ENCODE assay signal across 10 cellular contexts in genomic region chr1:205536759-205537361, GRCh38. TPM values are rescaled to one million over a fixed set of nuclear protein-coding genes. Genes with fewer than 3 reads are reported as not detected.
DNase-seq lines count a peak whose midpoint lies in the region; ATAC-seq and TF ChIP-seq lines count a peak whose summit lies in the region.
"Had no signal": no experiment of that assay in that cellular context is flagged by ENCODE, and none has a peak within 500 bp of the region (broad histone marks: within the 10 kb centered on the region; RNA-seq: fewer than 3 reads in every experiment).

No MANE protein-coding gene starts in this region.

- no peaks in the 10 kb centered on the region for H3K9me3 Mint-ChIP-seq in osteocyte (ENCODE audit: unreplicated experiment)
- H3K9me3 Mint-ChIP-seq: activated naive CD4-positive, alpha-beta T cell treated with anti-CD3 and anti-CD28 coated beads, Interleukin-2, amount 50 U/mL, for 72 hours had no signal

- peaks cover 0 to 4% of the 10 kb centered on the region in 2 donors for H3K36me3 ChIP-seq in left lung
- no peaks in the 10 kb centered on the region for H3K36me3 ChIP-seq in upper lobe of right lung

- intact Hi-C loops in left lung (cut with DNase I) (no loop called here), upper lobe of right lung (cut with DNase I) (no loop called here)

- no peak overlapping the region for H3K27ac Mint-ChIP-seq in osteocyte (ENCODE audit: unreplicated experiment)

- H3K4me1 Mint-ChIP-seq in osteocyte (ENCODE audit: unreplicated experiment) = peaks cover 2% of the 10 kb centered on the region

- peaks cover 0 to 30% of the 10 kb centered on the region in 2 donors for H3K4me1 ChIP-seq in left lung
- H3K4me1 ChIP-seq in upper lobe of right lung = peaks cover 7% of the 10 kb centered on the region

- H3K4me3 ChIP-seq in left lung (no peak overlapping the region), upper lobe of right lung (no peak overlapping the region)

- ATAC-seq in left lung (peak; percentile 48), upper lobe of right lung (peak; percentile 65)

- H3K9me3 ChIP-seq in left lung (no peaks in the 10 kb centered on the region), upper lobe of right lung (no peaks in the 10 kb centered on the region)

- peaks cover 21% of the 10 kb centered on the region for H3K27me3 Mint-ChIP-seq in osteocyte (ENCODE audit: unreplicated experiment)

- TF ChIP-seq CTCF in left lung (IDR thresholded peaks at IDR 0.05) = no peak
- no peak for TF ChIP-seq CTCF in upper lobe of right lung (IDR thresholded peaks at IDR 0.05)
- no peak for TF ChIP-seq CTCF in osteocyte (IDR thresholded peaks at IDR 0.05)

- no peaks in the 10 kb centered on the region for H3K36me3 Mint-ChIP-seq in osteocyte (ENCODE audit: unreplicated experiment)
- H3K36me3 Mint-ChIP-seq: activated naive CD4-positive, alpha-beta T cell treated with anti-CD3 and anti-CD28 coated beads, Interleukin-2, amount 50 U/mL, for 72 hours had no signal

- in situ Hi-C loops in KBM-7 (cut with MboI; ENCODE audit: low pct_unique_long_range_greater_than_20kb, low sequenced_read_pairs) = no loop called here

- H3K27ac ChIP-seq in left lung (no peak overlapping the region), upper lobe of right lung (no peak overlapping the region)

- no peak overlapping the region for H3K4me3 Mint-ChIP-seq in osteocyte (ENCODE audit: unreplicated experiment)

- peak; percentile 43 for DNase-seq in activated effector memory CD4-positive, alpha-beta T cell treated with anti-CD3 and anti-CD28 coated beads, Interleukin-2, amount 50 U/mL, for 16 hours
- DNase-seq in activated effector memory CD4-positive, alpha-beta T cell treated with Interleukin-2 at 50 U/mL for 16 hours = no peak
- peak in 39 of 58 donors; percentile 24 to 76 (median 53) for DNase-seq in anterior cingulate cortex (lab: John Stamatoyannopoulos, UW)
- peak; percentile 45 to 67 for DNase-seq in left lung
- peak; percentile 67 for DNase-seq in upper lobe of right lung
- no peak for DNase-seq in osteocyte (ENCODE audit: extremely low spot score, unreplicated experiment)
- DNase-seq in KBM-7 = no peak
- DNase-seq in activated CD4-positive, alpha-beta T cell treated with anti-CD3 and anti-CD28 coated beads, Interleukin-2, amount 50 U/mL, for 4 hours = no peak
- DNase-seq: T-helper 9 cell had no signal

- H3K27me3 ChIP-seq in left lung (no peaks in the 10 kb centered on the region), upper lobe of right lung (no peaks in the 10 kb centered on the region)

RNA-seq across cellular contexts. Expression of gene CDK18, which starts 32.4 kb away (rescaled TPM):
- total RNA-seq in left lung = 10 to 100 TPM; 19.7 to 30.1 TPM
- 31.6 TPM for total RNA-seq in upper lobe of right lung
- total RNA-seq in osteocyte = 3.0 and 4.5 TPM in 2 replicates

Comparison
In these comparisons a context has a peak if more than half of its experiments do, and no peak if none do; other contexts are left out.
1. DNase-seq: peak in activated effector memory CD4-positive, alpha-beta T cell treated with anti-CD3 and anti-CD28 coated beads, Interleukin-2, amount 50 U/mL, for 16 hours (single experiment), anterior cingulate cortex (39 of 58), left lung (2 of 2) and upper lobe of right lung (single experiment); none in activated effector memory CD4-positive, alpha-beta T cell treated with Interleukin-2 at 50 U/mL for 16 hours (single experiment), osteocyte (single experiment), KBM-7 (single experiment) and activated CD4-positive, alpha-beta T cell treated with anti-CD3 and anti-CD28 coated beads, Interleukin-2, amount 50 U/mL, for 4 hours (0 of 2).